In the genomic region with DNA sequence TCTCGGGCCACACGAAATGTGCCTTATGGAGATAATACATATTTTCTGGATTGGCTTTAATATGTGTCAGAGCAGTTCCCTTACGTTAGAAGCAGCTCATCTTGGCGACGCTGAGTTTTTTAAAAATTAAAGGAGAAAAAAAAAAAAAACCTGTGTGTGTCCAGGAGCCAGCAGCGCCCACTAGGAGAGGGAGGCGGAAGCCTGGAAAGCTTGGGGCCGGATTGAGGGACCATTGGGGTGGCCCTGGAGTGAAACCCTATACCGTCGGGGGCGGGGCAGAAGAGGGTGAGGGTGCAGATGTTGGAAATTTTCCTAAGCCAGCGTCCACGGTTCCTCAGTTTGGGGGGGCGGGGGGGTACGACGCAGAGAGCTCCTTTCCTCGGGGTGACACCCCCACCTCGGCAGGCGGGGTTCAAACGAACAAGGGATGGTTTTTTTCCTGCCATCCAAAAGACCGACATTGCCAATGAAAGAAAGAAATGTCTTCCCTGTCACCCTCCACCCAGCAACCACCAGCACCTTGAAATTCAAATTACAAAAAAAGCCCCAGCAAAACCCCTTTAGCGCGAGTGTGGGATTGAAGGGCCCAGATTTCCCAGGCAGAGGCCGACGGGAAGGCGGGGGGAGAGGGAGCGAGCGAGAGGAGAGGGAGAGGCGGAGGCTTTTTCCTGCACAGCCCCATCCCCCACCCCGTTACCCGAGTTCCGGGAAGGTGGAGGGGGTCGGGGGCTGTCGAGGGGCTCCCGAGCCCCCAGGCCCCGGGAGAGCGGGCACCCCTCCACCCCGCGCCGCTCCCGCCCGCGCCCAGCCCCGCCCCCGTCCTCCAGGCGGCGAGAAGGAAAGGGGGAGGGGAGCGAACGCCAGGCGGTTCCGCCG, we compare ENCODE assay signal across 1 cellular context.
A peak's percentile ranks its signal among the peaks of the same experiment; 100 is the strongest.
TF ChIP-seq lines count a peak whose summit lies in the region.

No MANE protein-coding gene starts in this region.

TF ChIP-seq in SK-N-SH treated with all-trans-retinoic acid at 6 μM for 48 hours, 23 proteins besides CTCF, POLR2A, EP300 and RAD21 (continued from another document):
- TF ChIP-seq, protein P1, sequence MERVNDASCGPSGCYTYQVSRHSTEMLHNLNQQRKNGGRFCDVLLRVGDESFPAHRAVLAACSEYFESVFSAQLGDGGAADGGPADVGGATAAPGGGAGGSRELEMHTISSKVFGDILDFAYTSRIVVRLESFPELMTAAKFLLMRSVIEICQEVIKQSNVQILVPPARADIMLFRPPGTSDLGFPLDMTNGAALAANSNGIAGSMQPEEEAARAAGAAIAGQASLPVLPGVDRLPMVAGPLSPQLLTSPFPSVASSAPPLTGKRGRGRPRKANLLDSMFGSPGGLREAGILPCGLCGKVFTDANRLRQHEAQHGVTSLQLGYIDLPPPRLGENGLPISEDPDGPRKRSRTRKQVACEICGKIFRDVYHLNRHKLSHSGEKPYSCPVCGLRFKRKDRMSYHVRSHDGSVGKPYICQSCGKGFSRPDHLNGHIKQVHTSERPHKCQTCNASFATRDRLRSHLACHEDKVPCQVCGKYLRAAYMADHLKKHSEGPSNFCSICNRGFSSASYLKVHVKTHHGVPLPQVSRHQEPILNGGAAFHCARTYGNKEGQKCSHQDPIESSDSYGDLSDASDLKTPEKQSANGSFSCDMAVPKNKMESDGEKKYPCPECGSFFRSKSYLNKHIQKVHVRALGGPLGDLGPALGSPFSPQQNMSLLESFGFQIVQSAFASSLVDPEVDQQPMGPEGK (CRISPR knock-in tag; IDR thresholded peaks at IDR 0.05; ENCODE audit: borderline replicate concordance) = 0 out of 2 replicates have a peak, but pooled peaks have one; percentile 31
